Comparison of ENCODE assay signal across 16 cellular contexts in the genomic region with DNA sequence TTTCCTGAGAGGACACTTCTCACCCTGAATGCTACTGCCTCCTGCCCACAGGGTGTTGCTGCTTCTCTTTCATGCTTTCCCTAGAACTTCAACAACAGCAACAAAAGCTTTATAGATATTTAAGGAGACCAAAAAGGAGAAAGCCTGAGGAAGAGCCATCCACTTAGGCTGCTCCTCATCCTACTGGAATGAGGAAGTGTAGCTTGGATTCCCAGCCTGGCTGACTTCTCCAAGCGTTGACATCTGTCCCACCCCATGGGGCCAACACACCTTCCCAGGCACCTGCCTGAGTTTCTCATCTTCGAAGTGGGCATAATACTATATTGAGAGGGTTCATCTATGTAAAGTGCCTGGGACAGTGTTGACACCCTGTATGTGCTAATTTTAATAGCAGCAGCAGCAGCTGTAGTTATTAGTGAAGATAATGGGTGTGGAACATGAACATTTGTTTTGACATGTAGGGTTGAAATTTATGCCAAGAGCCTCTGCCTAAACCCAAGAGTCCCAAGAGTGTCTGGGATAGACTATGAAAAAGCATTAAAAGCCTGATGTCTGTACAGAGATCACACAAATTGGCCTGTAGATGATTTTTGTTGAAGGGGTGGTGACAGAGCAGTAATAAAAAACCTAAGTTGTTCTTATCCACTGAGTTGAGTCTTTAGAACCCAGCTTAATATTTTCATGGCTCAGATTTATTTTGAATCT.
DNase-seq lines count a peak whose midpoint lies in the region; ATAC-seq, FAIRE-seq and TF ChIP-seq lines count a peak whose summit lies in the region.
"Had no signal": no experiment of that assay in that cellular context is flagged by ENCODE, and none has a peak within 500 bp of the region (broad histone marks: within the 10 kb centered on the region; RNA-seq: fewer than 3 reads in every experiment).

No MANE protein-coding gene starts in this region.

- H3K9me1 ChIP-seq in K562 (ENCODE audit: control insufficient read depth, insufficient read depth, low read length): no peaks in the 10 kb centered on the region

- no peak for TF ChIP-seq POLR2A in K562 (conservative IDR thresholded peaks at IDR 0.05)

- ATAC-seq in K562: no peak
- ATAC-seq in left ventricle myocardium superior: peak; percentile 69
- ATAC-seq in GM19455 (IDR thresholded peaks at IDR 0.05; ENCODE audit: unreplicated experiment): no peak
- ATAC-seq in GM18909 (IDR thresholded peaks at IDR 0.05; ENCODE audit: poor library complexity, unreplicated experiment): no peak
- ATAC-seq: HepG2 had no signal

- no peak overlapping the region for H2AFZ ChIP-seq in K562 (ENCODE audit: low read depth, low read length)

- H3K4me2 ChIP-seq in K562 (ENCODE audit: insufficient read depth, low read length): no peak overlapping the region

- in situ Hi-C loops in K562 (cut with MboI): no loop called here

- TF ChIP-seq RAD21 in K562 (CRISPR knock-in tag; conservative IDR thresholded peaks at IDR 0.05 in 1 of 2, IDR thresholded peaks at IDR 0.05 in 1 of 2): no peak

- no peak for FAIRE-seq in K562 (lab: Jason Lieb, UNC)
- FAIRE-seq: HepG2 had no signal

- no peak overlapping the region for H3K4me3 ChIP-seq in K562
- H3K4me3 ChIP-seq in thymus (ENCODE audit: low read length): no peak overlapping the region

- TF ChIP-seq CTCF in K562 (IDR thresholded peaks at IDR 0.05 in 2 of 3, conservative IDR thresholded peaks at IDR 0.05 in 1 of 3; ENCODE audit: insufficient read depth in 2 of 3, low read depth in 1 of 3, low read length in 3 of 3): no peak

- peak; percentile 14 for DNase-seq in NCI-H2171 treated with DMSO at 0.1 percent for 48 hours (lab: John Stamatoyannopoulos, UW)
- DNase-seq in NCI-H2171 (lab: John Stamatoyannopoulos, UW): no peak
- DNase-seq in K562 (ENCODE audit: extremely low read depth in 1 of 4, low spot score in 3 of 4): no peak
- no peak for DNase-seq in left ventricle myocardium superior
- DNase-seq in NCI-H1694 treated with DMSO at 0.1 percent for 48 hours (lab: John Stamatoyannopoulos, UW): no peak
- DNase-seq: COR-L47, DMS153, GF-D8, KG1, NCI-H1417, NCI-H2029, NCI-H774 had no signal

- CTCF ChIA-PET in K562 (lab: Yijun Ruan, JAX; ENCODE audit: low intra/inter-chr PET ratio): no interaction called here

- no peaks in the 10 kb centered on the region for H3K36me3 ChIP-seq in K562 (ENCODE audit: control insufficient read depth, insufficient read depth, low read length)
- no peaks in the 10 kb centered on the region for H3K36me3 ChIP-seq in thymus (ENCODE audit: control insufficient read depth, insufficient read depth)

- intact Hi-C loops in K562 (cut with micrococcal nuclease) (no loop called here), left ventricle myocardium superior (cut with micrococcal nuclease) (no loop called here)

- no peak for TF ChIP-seq EP300 in K562 (IDR thresholded peaks at IDR 0.05; ENCODE audit: low read length)

- H3K9me3 ChIP-seq in K562 (replicated peaks; ENCODE audit: control insufficient read depth, insufficient read depth, low read depth, low read length) (no peaks in the 10 kb centered on the region), thymus (ENCODE audit: control insufficient read depth) (no peaks in the 10 kb centered on the region)

- POLR2A ChIA-PET in K562 (lab: Yijun Ruan, JAX): no interaction called here

- no peak overlapping the region for H3K9ac ChIP-seq in K562 (ENCODE audit: insufficient read depth in 1 of 2, low read depth in 2 of 2, low read length in 2 of 2)

- H3K4me1 ChIP-seq in K562 (replicated peaks in 1 of 2; ENCODE audit: control insufficient read depth in 2 of 2, insufficient read depth in 2 of 2, low read length in 2 of 2): peaks cover 9 to 12% of the 10 kb centered on the region in 2 experiments; a peak in 4 of 5 replicates
- H3K4me1 ChIP-seq in thymus (ENCODE audit: control insufficient read depth, insufficient read depth, low read length): peaks cover 3% of the 10 kb centered on the region

- no peaks in the 10 kb centered on the region for H4K20me1 ChIP-seq in K562 (replicated peaks; ENCODE audit: control insufficient read depth, insufficient read depth, low read length)

- H3K27me3 ChIP-seq in K562 (ENCODE audit: control insufficient read depth in 2 of 2, insufficient read depth in 2 of 2, low read length in 2 of 2) (no peaks in the 10 kb centered on the region; a peak in 1 of 5 replicates), thymus (ENCODE audit: control insufficient read depth, insufficient read depth) (no peaks in the 10 kb centered on the region)

- H3K79me2 ChIP-seq in K562 (ENCODE audit: control insufficient read depth, insufficient read depth, low read length): no peaks in the 10 kb centered on the region

- no TSS peak for BruUV-seq in K562 (replicated peaks; lab: Mats Ljungman, UMichigan)

- H3K27ac ChIP-seq in K562 (ENCODE audit: extremely low read depth, low read depth, low read length) (no peak overlapping the region), thymus (ENCODE audit: low read depth) (peak overlapping the region; percentile 10)

- 20% methylated on average over 2 of the region's 2 CpGs for WGBS in K562 (ENCODE audit: insufficient coverage, low coverage, missing lambda C conversion rate)
- 62% methylated on average over 2 of the region's 2 CpGs for WGBS in thymus

TF ChIP-seq in K562, 482 proteins besides CTCF, POLR2A, EP300 and RAD21:
- TF ChIP-seq RCOR1 (IDR thresholded peaks at IDR 0.05; ENCODE audit: borderline replicate concordance in 1 of 2, low read depth in 2 of 2, low read length in 2 of 2): no peak
- peak; percentile 61 for TF ChIP-seq ZBTB40 (IDR thresholded peaks at IDR 0.05)
- no peak for TF ChIP-seq ZBTB40 (CRISPR knock-in tag; IDR thresholded peaks at IDR 0.05)
- peak; percentile 75; the same call in 1 of the 2 replicates for TF ChIP-seq SPI1 (IDR thresholded peaks at IDR 0.05; ENCODE audit: borderline replicate concordance, low read depth, low read length)
